In genomic region chr13:50916701-50917184, GRCh38 we compare ENCODE assay signal across 9 cellular contexts. TPM values are rescaled to one million over a fixed set of nuclear protein-coding genes. Genes with fewer than 3 reads are reported as not detected.
DNase-seq lines count a peak whose midpoint lies in the region; ATAC-seq and TF ChIP-seq lines count a peak whose summit lies in the region.
"Had no signal": no experiment of that assay in that cellular context is flagged by ENCODE, and none has a peak within 500 bp of the region (broad histone marks: within the 10 kb centered on the region; RNA-seq: fewer than 3 reads in every experiment).

No MANE protein-coding gene starts in this region.

- H3K27me3 ChIP-seq in PC-9 (ENCODE audit: insufficient read depth, low read depth) = no peaks in the 10 kb centered on the region

- no peaks in the 10 kb centered on the region for H3F3A ChIP-seq in PC-9 (ENCODE audit: insufficient read depth, low read depth)

- no peaks in the 10 kb centered on the region for H3K9me3 Mint-ChIP-seq in stimulated activated memory B cell treated with anti-CD40 and anti-IgM and Interleukin-4, amounts not matched to agents 10 μg/mL and 1 μg/mL and 100 μg/mL, for 72 hours

- H3K4me1 ChIP-seq in PC-9 (replicated peaks; ENCODE audit: insufficient read depth) = peaks cover 6% of the 10 kb centered on the region

- peaks cover 2% of the 10 kb centered on the region for H3K36me3 Mint-ChIP-seq in stimulated activated memory B cell treated with anti-CD40 and anti-IgM and Interleukin-4, amounts not matched to agents 10 μg/mL and 1 μg/mL and 100 μg/mL, for 72 hours

- no TSS peak for BruUV-seq in PC-9 (replicated peaks; lab: Mats Ljungman, UMichigan)

- CTCF ChIA-PET in PC-9 (lab: Charles Lee) = no interaction called here

- DNase-seq in NCI-H526 (lab: John Stamatoyannopoulos, UW) = peak; percentile 9 to 36
- DNase-seq in NCI-H526 treated with DMSO at 0.1 percent for 48 hours (lab: John Stamatoyannopoulos, UW) = no peak
- peak; percentile 83 for DNase-seq in NCI-H69 (lab: John Stamatoyannopoulos, UW)
- DNase-seq in stimulated activated CD4-positive, alpha-beta T cell treated with anti-CD3 and anti-CD28 coated beads, Interleukin-4, amount 100 ng/mL, for 1 hour = no peak
- no peak for DNase-seq in PC-9
- DNase-seq in NCI-H1092 treated with DMSO at 0.1 percent for 48 hours (lab: John Stamatoyannopoulos, UW) = no peak
- DNase-seq: activated gamma-delta T cell treated with Interleukin-2 at 50 U/mL for 16 hours had no signal

- H2AFZ ChIP-seq in PC-9 = no peak overlapping the region

- H3K4me2 ChIP-seq in PC-9 = no peak overlapping the region

- H3K27ac ChIP-seq in PC-9 = no peak overlapping the region

- no peak overlapping the region for H3K4me3 ChIP-seq in PC-9

- H3K36me3 ChIP-seq in PC-9 (ENCODE audit: low read depth) = peaks cover 7% of the 10 kb centered on the region; the same call in 1 of the 2 replicates

- H3K27me3 Mint-ChIP-seq in stimulated activated memory B cell treated with anti-CD40 and anti-IgM and Interleukin-4, amounts not matched to agents 10 μg/mL and 1 μg/mL and 100 μg/mL, for 72 hours = no peaks in the 10 kb centered on the region

- peaks cover 71% of the 10 kb centered on the region for H3K4me1 Mint-ChIP-seq in stimulated activated memory B cell treated with anti-CD40 and anti-IgM and Interleukin-4, amounts not matched to agents 10 μg/mL and 1 μg/mL and 100 μg/mL, for 72 hours

- peak overlapping the region; percentile 91 for H3K27ac Mint-ChIP-seq in stimulated activated memory B cell treated with anti-CD40 and anti-IgM and Interleukin-4, amounts not matched to agents 10 μg/mL and 1 μg/mL and 100 μg/mL, for 72 hours

- intact Hi-C loops in PC-9 (cut with micrococcal nuclease; ENCODE audit: unreplicated experiment) = loop anchor here (10.0 kb wide), 2 partner anchors 382 to 1622 kb away; no protein-coding TSS in a partner anchor

- peak; percentile 7 for ATAC-seq in esophagus mucosa
- peak; percentile 50 for ATAC-seq in stimulated activated memory B cell treated with anti-CD40 and anti-IgM and Interleukin-4, amounts not matched to agents 10 μg/mL and 1 μg/mL and 100 μg/mL, for 72 hours

- no peaks in the 10 kb centered on the region for H4K20me1 ChIP-seq in PC-9 (ENCODE audit: insufficient read depth)

- TF ChIP-seq CTCF in PC-9 (conservative IDR thresholded peaks at IDR 0.05) = no peak

- no peaks in the 10 kb centered on the region for H3K9me2 ChIP-seq in PC-9 (ENCODE audit: insufficient read depth)

- peaks cover 77% of the 10 kb centered on the region for H3K79me2 ChIP-seq in PC-9 (ENCODE audit: low read depth)

- H3K4me3 Mint-ChIP-seq in stimulated activated memory B cell treated with anti-CD40 and anti-IgM and Interleukin-4, amounts not matched to agents 10 μg/mL and 1 μg/mL and 100 μg/mL, for 72 hours = peak overlapping the region; percentile 65

- POLR2A ChIA-PET in PC-9 (lab: Charles Lee; ENCODE audit: unreplicated experiment) = no interaction called here

- H3K9me3 ChIP-seq in PC-9 (ENCODE audit: insufficient read depth, low read depth) = peaks cover 10% of the 10 kb centered on the region

RNA-seq across cellular contexts. Expression of gene RNASEH2B, which starts 7.2 kb away (rescaled TPM):
- 19.2 TPM for total RNA-seq in esophagus mucosa
- 45.2 and 45.8 TPM in 2 replicates for total RNA-seq in PC-9 (2021)

Comparison
In these comparisons a context has a peak if more than half of its experiments do, and no peak if none do; other contexts are left out.
1. DNase-seq: peak in NCI-H526 (2 of 2) and NCI-H69 (single experiment); none in NCI-H526 treated with DMSO at 0.1 percent for 48 hours (single experiment), stimulated activated CD4-positive, alpha-beta T cell treated with anti-CD3 and anti-CD28 coated beads, Interleukin-4, amount 100 ng/mL, for 1 hour (single experiment), PC-9 (0 of 2) and NCI-H1092 treated with DMSO at 0.1 percent for 48 hours (single experiment).